In the genomic region with DNA sequence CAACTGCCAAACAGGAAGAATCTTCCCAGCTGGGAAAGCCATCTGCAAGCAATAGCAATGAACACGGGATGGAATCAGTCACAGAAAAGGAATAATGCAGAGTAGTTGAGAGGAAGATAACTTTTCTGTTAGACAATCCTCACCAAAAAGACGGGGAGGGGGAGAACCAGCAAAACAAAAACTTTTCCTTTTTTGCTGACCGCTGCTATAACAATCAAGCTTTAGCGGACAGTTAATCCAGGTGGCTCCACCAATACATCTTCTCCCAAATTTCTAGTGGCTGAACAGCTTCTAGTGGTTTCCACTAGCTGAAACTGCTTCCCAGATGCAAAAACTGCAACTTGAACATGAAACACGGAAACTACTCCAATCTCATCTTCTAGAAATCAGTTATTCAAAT, we compare ENCODE assay signal across 8 cellular contexts. TPM values are rescaled to one million over a fixed set of nuclear protein-coding genes. Genes with fewer than 3 reads are reported as not detected.
DNase-seq lines count a peak whose midpoint lies in the region; ATAC-seq, FAIRE-seq and TF ChIP-seq lines count a peak whose summit lies in the region.

No MANE protein-coding gene starts in this region.

- H3K9me3 ChIP-seq in GM12878 (replicated peaks; ENCODE audit: control insufficient read depth, insufficient read depth, low read length) (no peaks in the 10 kb centered on the region), lower lobe of right lung (no peaks in the 10 kb centered on the region), upper lobe of left lung (no peaks in the 10 kb centered on the region)

- H3K27ac ChIP-seq in GM12878 (ENCODE audit: control insufficient read depth, insufficient read depth): peak overlapping the region; percentile 90
- H3K27ac ChIP-seq in lower lobe of right lung: peak overlapping the region; percentile 97
- peak overlapping the region in 3 of 4 donors; percentile 96 to 97 (median 96) for H3K27ac ChIP-seq in upper lobe of left lung

- H3K36me3 Mint-ChIP-seq in activated naive CD4-positive, alpha-beta T cell treated with anti-CD3 and anti-CD28 coated beads, Interleukin-2, amount 50 U/mL, for 24 hours: no peaks in the 10 kb centered on the region

- TF ChIP-seq POLR2A in GM12878 (IDR thresholded peaks at IDR 0.05; ENCODE audit: low read depth, low read length) (no peak), upper lobe of left lung (IDR thresholded peaks at IDR 0.05) (no peak)

- SMC1A ChIA-PET in GM12878 (lab: Charles Lee; ENCODE audit: uncharacterized antibody, unreplicated experiment): interaction anchor here (0.8 to 3.6 kb wide), 4 partner anchors 18 to 169 kb away, joined by 3 to 17 read pairs (median 4); a partner anchor contains a TSS

- H3K9ac ChIP-seq in GM12878 (ENCODE audit: control insufficient read depth, insufficient read depth, low read length): peak overlapping the region; percentile 94

- H3K27ac Mint-ChIP-seq in activated naive CD4-positive, alpha-beta T cell treated with anti-CD3 and anti-CD28 coated beads, Interleukin-2, amount 50 U/mL, for 24 hours: peak overlapping the region; percentile 89

- peak overlapping the region; percentile 81 for H3K4me3 ChIP-seq in GM12878
- H3K4me3 ChIP-seq in lower lobe of right lung: peak overlapping the region; percentile 100
- peak overlapping the region; percentile 75 to 95 (median 88) for H3K4me3 ChIP-seq in upper lobe of left lung

- H3K4me2 ChIP-seq in GM12878 (ENCODE audit: control insufficient read depth, insufficient read depth): peak overlapping the region; percentile 85

- CTCF ChIA-PET in GM12878 (lab: Yijun Ruan, JAX): interaction anchor here (0.9 to 2.2 kb wide), 6 partner anchors 67 to 169 kb away, joined by 3 to 13 read pairs (median 5); no protein-coding TSS in a partner anchor

- H4K20me1 ChIP-seq in GM12878 (ENCODE audit: control insufficient read depth, insufficient read depth): peaks cover 3% of the 10 kb centered on the region; the same call in 1 of the 2 replicates

- H3K27me3 Mint-ChIP-seq in activated naive CD4-positive, alpha-beta T cell treated with anti-CD3 and anti-CD28 coated beads, Interleukin-2, amount 50 U/mL, for 24 hours: no peaks in the 10 kb centered on the region

- no peaks in the 10 kb centered on the region for H3K9me3 Mint-ChIP-seq in activated naive CD4-positive, alpha-beta T cell treated with anti-CD3 and anti-CD28 coated beads, Interleukin-2, amount 50 U/mL, for 24 hours

- TSS peak; percentile 65 for BruUV-seq in GM12878 (replicated peaks; lab: Mats Ljungman, UMichigan)

- H3K36me3 ChIP-seq in GM12878 (ENCODE audit: control insufficient read depth in 2 of 2, insufficient read depth in 2 of 2, low read length in 1 of 2): peaks cover 5 to 9% of the 10 kb centered on the region in 2 experiments; a peak in 3 of 4 replicates
- peaks cover 28% of the 10 kb centered on the region for H3K36me3 ChIP-seq in lower lobe of right lung
- H3K36me3 ChIP-seq in upper lobe of left lung: peaks cover 0 to 28% (median 8%) of the 10 kb centered on the region in 4 donors

- TF ChIP-seq CTCF in GM12878 (IDR thresholded peaks at IDR 0.05 in 2 of 3, conservative IDR thresholded peaks at IDR 0.05 in 1 of 3; ENCODE audit: control insufficient read depth in 2 of 3, extremely low read depth in 1 of 3, insufficient read depth in 1 of 3, low read depth in 3 of 3, low read length in 3 of 3): no peak
- TF ChIP-seq CTCF in lower lobe of right lung (IDR thresholded peaks at IDR 0.05): no peak
- TF ChIP-seq CTCF in upper lobe of left lung (IDR thresholded peaks at IDR 0.05): no peak

- no peak for TF ChIP-seq EP300 in GM12878 (IDR thresholded peaks at IDR 0.05; ENCODE audit: borderline replicate concordance in 1 of 2, control insufficient read depth in 1 of 2, low read depth in 2 of 2, low read length in 2 of 2)
- TF ChIP-seq EP300 in upper lobe of left lung (IDR thresholded peaks at IDR 0.05): no peak

- H3K4me1 Mint-ChIP-seq in activated naive CD4-positive, alpha-beta T cell treated with anti-CD3 and anti-CD28 coated beads, Interleukin-2, amount 50 U/mL, for 24 hours: peaks cover 60% of the 10 kb centered on the region

- ATAC-seq in GM12878 (no peak), lower lobe of right lung (no peak), upper lobe of left lung (ENCODE audit: low FRiP score in 2 of 2) (no peak)

- no peaks in the 10 kb centered on the region for H3K27me3 ChIP-seq in GM12878 (replicated peaks in 1 of 2; ENCODE audit: control insufficient read depth in 2 of 2, insufficient read depth in 2 of 2, low read length in 1 of 2)
- no peaks in the 10 kb centered on the region for H3K27me3 ChIP-seq in lower lobe of right lung (ENCODE audit: low read depth)
- no peaks in the 10 kb centered on the region for H3K27me3 ChIP-seq in upper lobe of left lung

- H2AFZ ChIP-seq in GM12878 (ENCODE audit: control insufficient read depth, low read depth, low read length): no peak overlapping the region

- H3K79me2 ChIP-seq in GM12878 (ENCODE audit: control insufficient read depth, insufficient read depth, low read length): peaks cover 72% of the 10 kb centered on the region

- DNase-seq in activated naive CD4-positive, alpha-beta T cell (lab: John Stamatoyannopoulos, UW): no peak
- DNase-seq in GM12878 (ENCODE audit: low read depth, low spot score): no peak
- DNase-seq in lower lobe of right lung: no peak
- DNase-seq in upper lobe of left lung: no peak
- no peak for DNase-seq in NCI-H2107 (lab: John Stamatoyannopoulos, UW)
- no peak for DNase-seq in activated gamma-delta T cell (lab: John Stamatoyannopoulos, UW)
- no peak for DNase-seq in SK-N-DZ (ENCODE audit: low spot score)

- intact Hi-C loops in GM12878 (cut with micrococcal nuclease; ENCODE audit: unreplicated experiment) (loop anchor here (5.0 kb wide), 2 partner anchors 74 to 171 kb away; a partner anchor contains a TSS), lower lobe of right lung (cut with DNase I) (no loop called here)

- in situ Hi-C loops in GM12878 (cut with MboI): loop anchor here (5.0 kb wide), 1 partner anchor 176 kb away; no protein-coding TSS in a partner anchor

- no peak for TF ChIP-seq RAD21 in GM12878 (IDR thresholded peaks at IDR 0.05; ENCODE audit: insufficient read depth, low read depth, low read length)

- POLR2A ChIA-PET in GM12878 (lab: Charles Lee): interaction anchor here (0.5 to 1.2 kb wide), 3 partner anchors 12 to 84 kb away, joined by 3 to 4 read pairs (median 3); no protein-coding TSS in a partner anchor

- FAIRE-seq in GM12878 (lab: Jason Lieb, UNC): no peak

- peak overlapping the region; percentile 93 for H3K4me3 Mint-ChIP-seq in activated naive CD4-positive, alpha-beta T cell treated with anti-CD3 and anti-CD28 coated beads, Interleukin-2, amount 50 U/mL, for 24 hours

- RAD21 ChIA-PET in GM12878 (lab: Charles Lee; ENCODE audit: unreplicated experiment): interaction anchor here (1.0 to 1.7 kb wide), 3 partner anchors 63 to 85 kb away, joined by 3 to 4 read pairs (median 4); no protein-coding TSS in a partner anchor

- peaks cover 9% of the 10 kb centered on the region; the same call in 1 of the 2 replicates for H3K4me1 ChIP-seq in GM12878 (ENCODE audit: control insufficient read depth, insufficient read depth, low read length)
- peaks cover 64% of the 10 kb centered on the region for H3K4me1 ChIP-seq in lower lobe of right lung
- H3K4me1 ChIP-seq in upper lobe of left lung: peaks cover 48 to 85% (median 62%) of the 10 kb centered on the region in 4 donors

- 2% methylated on average over 5 of the region's 5 CpGs for WGBS in GM12878 (ENCODE audit: insufficient coverage, insufficient replicate concordance, low lambda C conversion rate, missing lambda C conversion rate)
- WGBS in upper lobe of left lung, 2 donors: 9 to 15% methylated on average over 5 of the region's 5 CpGs

RNA-seq across cellular contexts. Expression of a gene that starts 1.0 kb away (rescaled TPM):
- 18.0 and 20.0 TPM in 2 replicates for total RNA-seq in GM12878 (2013; cell fraction: nucleolus; rRNA removed)
- 26.8 and 30.3 TPM in 2 replicates for total RNA-seq in GM12878 (2014; rRNA removed)
- 13.1 and 14.4 TPM in 2 replicates for total RNA-seq in GM12878 (2014; rRNA removed; fragmentation: Illumina TruSeq; extraction: Trizol)
- total RNA-seq in GM12878 (2021): 24.0 and 24.4 TPM in 2 replicates
- polyA plus RNA-seq in GM12878 (2011; ENCODE audit: low read depth): 8.6 TPM
- polyA plus RNA-seq in GM12878 (2011; rRNA removed): 19.8 and 38.5 TPM in 2 replicates
- polyA plus RNA-seq in GM12878 (2011; cell fraction: cytosol; rRNA removed): 58.4 and 64.1 TPM in 2 replicates
- 29.9 and 35.1 TPM in 2 replicates for polyA plus RNA-seq in GM12878 (2011; cell fraction: nucleus; rRNA removed)
- 14.9 and 17.5 TPM in 2 replicates for polyA plus RNA-seq in GM12878 (2012)
- 13.9 and 21.1 TPM in 2 replicates for polyA plus RNA-seq in GM12878 (2014; fragmentation: Illumina TruSeq; extraction: Trizol)
- 10 to 100 TPM; 16.3 to 18.4 TPM for polyA plus RNA-seq in GM12878 (2014; fragmentation: Nextera tagmentation; extraction: Ambion mirVana)
- 33.4 and 37.3 TPM in 2 replicates for polyA plus RNA-seq in GM12878 (2014; rRNA removed)
- polyA plus RNA-seq in GM12878 (2016; fragmentation: Nextera tagmentation; extraction: Ambion mirVana): 10 to 100 TPM; 54.0 to 63.4 TPM
- polyA minus RNA-seq in GM12878 (2011; rRNA and poly(A)+ RNA removed): 28.2 and 39.0 TPM in 2 replicates
- 14.9 and 16.2 TPM in 2 replicates for polyA minus RNA-seq in GM12878 (2011; cell fraction: cytosol; rRNA and poly(A)+ RNA removed)
- polyA minus RNA-seq in GM12878 (2011; cell fraction: nucleus; rRNA and poly(A)+ RNA removed): 13.3 and 21.9 TPM in 2 replicates
- 20.2 TPM for total RNA-seq in lower lobe of right lung
- total RNA-seq in upper lobe of left lung: 10 to 100 TPM; 13.0 to 38.9 (median 21.6) TPM
- polyA plus RNA-seq in SK-N-DZ (2014; cell fraction: cytosol; rRNA removed): 23.7 and 26.7 TPM in 2 replicates
- polyA plus RNA-seq in SK-N-DZ (2014; cell fraction: nucleus; rRNA removed): 11.8 and 12.8 TPM in 2 replicates

RNA-seq across cellular contexts. Expression of a gene that starts 40.2 kb away (rescaled TPM):
- 0.23 and 0.37 TPM in 2 replicates for total RNA-seq in GM12878 (2013; cell fraction: nucleolus; rRNA removed)
- total RNA-seq in GM12878 (2014; rRNA removed) (0.05 and 0.17 TPM in 2 replicates), GM12878 (2014; rRNA removed; fragmentation: Illumina TruSeq; extraction: Trizol) (0.05 and 0.09 TPM in 2 replicates), GM12878 (2021) (0.33 and 0.35 TPM in 2 replicates), lower lobe of right lung (15.7 TPM), upper lobe of left lung (10 to 100 TPM; 11.2 to 32.5 (median 16.1) TPM)
- 0.21 TPM for polyA plus RNA-seq in GM12878 (2011; ENCODE audit: low read depth)
- polyA plus RNA-seq in GM12878 (2011; rRNA removed) (0.19 and 0.33 TPM in 2 replicates), GM12878 (2014; fragmentation: Illumina TruSeq; extraction: Trizol) (0.08 and 0.21 TPM in 2 replicates), GM12878 (2014; fragmentation: Nextera tagmentation; extraction: Ambion mirVana) (under 1 TPM; 0.02 TPM), GM12878 (2014; rRNA removed) (0.31 and 0.47 TPM in 2 replicates), GM12878 (2016; fragmentation: Nextera tagmentation; extraction: Ambion mirVana) (under 1 TPM; 0.13 TPM)
- 0.37 and 0.42 TPM in 2 replicates for polyA plus RNA-seq in GM12878 (2011; cell fraction: cytosol; rRNA removed)
- 0.42 and 0.55 TPM in 2 replicates for polyA plus RNA-seq in GM12878 (2011; cell fraction: nucleus; rRNA removed)
- polyA plus RNA-seq in GM12878 (2012): 0.52 and 0.62 TPM in 2 replicates
- 0.07 and 0.36 TPM in 2 replicates for polyA minus RNA-seq in GM12878 (2011; rRNA and poly(A)+ RNA removed)
- 0.40 TPM in 1 of 2 replicates, not detected in the other for polyA minus RNA-seq in GM12878 (2011; cell fraction: cytosol; rRNA and poly(A)+ RNA removed)
- polyA minus RNA-seq in GM12878 (2011; cell fraction: nucleus; rRNA and poly(A)+ RNA removed): 0.19 and 0.36 TPM in 2 replicates
- polyA plus RNA-seq in SK-N-DZ (2014; cell fraction: cytosol; rRNA removed): 4.1 and 4.2 TPM in 2 replicates
- polyA plus RNA-seq in SK-N-DZ (2014; cell fraction: nucleus; rRNA removed): 2.5 and 5.0 TPM in 2 replicates

Comparison
In these comparisons a context has a peak if more than half of its experiments do, and no peak if none do; other contexts are left out.
1. RNA of a gene that starts 40.2 kb away (total RNA-seq): 11.2 to 32.5 TPM in upper lobe of left lung and 15.7 TPM in lower lobe of right lung (single experiment); 0.05 to 0.37 TPM in GM12878; every median in the first group is over 4 times any median in the second.
2. Peak in every context shown above with its lines, with median percentiles within 50 percentile points of each other: H3K27ac ChIP-seq and H3K4me3 ChIP-seq.